Comparison of ENCODE assay signal across 14 cellular contexts in genomic region chr5:142115937-142116614, GRCh38. TPM values are rescaled to one million over a fixed set of nuclear protein-coding genes. Genes with fewer than 3 reads are reported as not detected.
DNase-seq lines count a peak whose midpoint lies in the region; ATAC-seq lines count a peak whose summit lies in the region.
"Had no signal": no experiment of that assay in that cellular context is flagged by ENCODE, and none has a peak within 500 bp of the region (broad histone marks: within the 10 kb centered on the region; RNA-seq: fewer than 3 reads in every experiment).

No MANE protein-coding gene starts in this region.

- H3K9me3 ChIP-seq in adipocyte (ENCODE audit: control insufficient read depth, low read length): no peaks in the 10 kb centered on the region
- H3K9me3 ChIP-seq: BLaER1 treated with 17β-estradiol and CSF1 and Interleukin-3, amounts not matched to agents 10 nM and 100 nM; right lobe of liver had no signal

- no peak overlapping the region for H3K4me3 ChIP-seq in adipocyte (ENCODE audit: low read length)
- H3K4me3 ChIP-seq: BLaER1 treated with 17β-estradiol and CSF1 and Interleukin-3, amounts not matched to agents 10 nM and 100 nM; right lobe of liver had no signal

- peaks cover 61% of the 10 kb centered on the region for H3K4me1 ChIP-seq in adipocyte (ENCODE audit: control insufficient read depth, insufficient read depth, low read length)

- H3K36me3 ChIP-seq in adipocyte (ENCODE audit: control insufficient read depth, insufficient read depth, low read length, severe bottlenecking): peaks cover 4% of the 10 kb centered on the region
- H3K36me3 ChIP-seq: right lobe of liver had no signal

- DNase-seq in EL (peak; percentile 45), LHCN-M2 (ENCODE audit: low read depth) (peak; percentile 81), adipocyte (ENCODE audit: low read depth) (peak; percentile 58), kidney tubule cell (ENCODE audit: low spot score) (peak; percentile 6), AG20443 (ENCODE audit: low spot score) (no peak), NCI-H1436 treated with DMSO at 0.1 percent for 48 hours (lab: John Stamatoyannopoulos, UW) (no peak)
- DNase-seq: GDM1; NCI-H2171; nephron progenitor cell; right lobe of liver; stimulated activated naive B cell treated with anti-CD40 and anti-IgM and Interleukin-4, amounts not matched to agents 10 μg/mL and 1 μg/mL and 100 μg/mL, for 72 hours had no signal

- H3K9ac ChIP-seq in adipocyte (ENCODE audit: low read length): no peak overlapping the region
- H3K9ac ChIP-seq: BLaER1 treated with 17β-estradiol and CSF1 and Interleukin-3, amounts not matched to agents 10 nM and 100 nM had no signal

- H3K27me3 ChIP-seq in adipocyte (replicated peaks; ENCODE audit: control insufficient read depth, insufficient read depth, low read length): no peaks in the 10 kb centered on the region
- H3K27me3 ChIP-seq: right lobe of liver had no signal

- ATAC-seq in HG03565 (IDR thresholded peaks at IDR 0.05; ENCODE audit: unreplicated experiment): no peak
- no peak for ATAC-seq in GM19452 (IDR thresholded peaks at IDR 0.05; ENCODE audit: unreplicated experiment)
- ATAC-seq: right lobe of liver; stimulated activated naive B cell treated with anti-CD40 and anti-IgM and Interleukin-4, amounts not matched to agents 10 μg/mL and 1 μg/mL and 100 μg/mL, for 72 hours had no signal

RNA-seq across cellular contexts. Expression of gene NDFIP1, which starts 7.5 kb away (rescaled TPM):
- 37.0 and 43.5 TPM in 2 replicates for total RNA-seq in LHCN-M2 (2014; rRNA removed)
- polyA plus RNA-seq in LHCN-M2 (2012): 27.4 TPM

Comparison
In these comparisons a context has a peak if more than half of its experiments do, and no peak if none do; other contexts are left out.
1. DNase-seq: peak in EL (single experiment), LHCN-M2 (single experiment), adipocyte (single experiment) and kidney tubule cell (single experiment); none in AG20443 (single experiment) and NCI-H1436 treated with DMSO at 0.1 percent for 48 hours (single experiment).